16 cellular contexts compared by ENCODE assay signal in the genomic region with DNA sequence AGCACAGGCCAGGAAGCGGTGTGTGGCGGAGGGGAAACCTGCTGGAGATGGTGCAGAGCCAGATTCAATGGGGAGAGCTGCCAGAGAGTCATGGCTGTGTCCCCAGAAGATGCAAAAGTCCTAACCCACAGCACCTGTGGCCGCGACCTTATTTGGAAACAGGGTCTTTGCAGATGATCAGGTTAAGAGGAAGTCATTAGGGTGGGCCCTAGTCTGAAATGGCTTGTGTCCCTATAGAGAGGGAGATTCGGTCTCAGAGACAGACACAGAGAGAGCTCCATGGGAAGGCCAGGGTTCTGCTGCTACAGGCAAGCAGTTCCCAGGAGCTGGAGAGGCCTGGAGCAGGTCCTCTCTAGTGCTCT. TPM values are rescaled to one million over a fixed set of nuclear protein-coding genes. Genes with fewer than 3 reads are reported as not detected.
DNase-seq lines count a peak whose midpoint lies in the region; ATAC-seq and TF ChIP-seq lines count a peak whose summit lies in the region.
"Had no signal": no experiment of that assay in that cellular context is flagged by ENCODE, and none has a peak within 500 bp of the region (broad histone marks: within the 10 kb centered on the region; RNA-seq: fewer than 3 reads in every experiment).

No MANE protein-coding gene starts in this region.

- H3K4me1 ChIP-seq in GM23338 (ENCODE audit: insufficient read depth), result peaks cover 17% of the 10 kb centered on the region
- H3K4me1 ChIP-seq in neuronal stem cell (ENCODE audit: control insufficient read depth in 2 of 2, insufficient read depth in 1 of 2, low read depth in 1 of 2, low read length in 2 of 2), result peaks cover 12 to 14% of the 10 kb centered on the region in 2 donors
- H3K4me1 ChIP-seq: psoas muscle had no signal

- H3K9me3 Mint-ChIP-seq in activated CD8-positive, alpha-beta memory T cell treated with anti-CD3 and anti-CD28 coated beads, Interleukin-2, amount 10 ng/mL, durations not matched to agents 7 days and 5 days (ENCODE audit: low read depth), result no peaks in the 10 kb centered on the region
- no peaks in the 10 kb centered on the region for H3K9me3 Mint-ChIP-seq in GM23338
- H3K9me3 Mint-ChIP-seq in activated T-helper 17 cell treated with anti-CD3 and anti-CD28 coated beads, Interleukin-2, amount 50 U/mL, for 72 hours, result no peaks in the 10 kb centered on the region
- H3K9me3 Mint-ChIP-seq: stimulated activated naive CD8-positive, alpha-beta T cell treated with anti-CD3 and anti-CD28 coated beads, Interleukin-15, Interleukin-2, amounts not matched to agents 100 ng/mL and 50 ng/mL, for 24 hours had no signal

- peak overlapping the region; percentile 97 for H2BK15ac ChIP-seq in neuronal stem cell (ENCODE audit: low read length)

- peak; percentile 26 for DNase-seq in activated CD8-positive, alpha-beta memory T cell treated with anti-CD3 and anti-CD28 coated beads, Interleukin-2, amount 10 ng/mL, durations not matched to agents 7 days and 5 days
- no peak for DNase-seq in activated CD8-positive, alpha-beta memory T cell treated with anti-CD3 and anti-CD28 coated beads, Interleukin-2, amount 50 U/mL, for 48 hours
- DNase-seq in GM23338 (ENCODE audit: low spot score) (no peak), neuronal stem cell (ENCODE audit: low spot score) (no peak), NCI-H2227 treated with DMSO at 0.1 percent for 48 hours (lab: John Stamatoyannopoulos, UW) (no peak)
- DNase-seq in stimulated activated CD4-positive, alpha-beta T cell treated with anti-CD3 and anti-CD28 coated beads, Interleukin-4, amount 100 ng/mL, for 24 hours, result no peak
- DNase-seq: NCI-H1694; NCI-H345; stimulated activated CD4-positive, alpha-beta T cell treated with anti-CD3 and anti-CD28 coated beads, Interleukin-12 subunit alpha, Interleukin-12 subunit beta, amount 100 ng/mL, for 4 hours had no signal

- H3K79me1 ChIP-seq in neuronal stem cell (ENCODE audit: low read depth, low read length), result peaks cover 5% of the 10 kb centered on the region

- no peaks in the 10 kb centered on the region; the same call in 1 of the 2 replicates for H3F3A ChIP-seq in GM23338 (replicated peaks; ENCODE audit: low read depth)

- H4K8ac ChIP-seq in neuronal stem cell (ENCODE audit: low read depth, low read length), result no peak overlapping the region

- H2AFZ ChIP-seq in GM23338 (no peak overlapping the region), neuronal stem cell (ENCODE audit: low read length) (no peak overlapping the region)

- H3K9me2 ChIP-seq in GM23338 (ENCODE audit: insufficient read depth), result no peaks in the 10 kb centered on the region

- no peak overlapping the region for H2BK120ac ChIP-seq in neuronal stem cell (ENCODE audit: low read depth, low read length)

- H3K9ac ChIP-seq in neuronal stem cell (ENCODE audit: low read depth, low read length, poor library complexity), result no peak overlapping the region

- H3K4me2 ChIP-seq in GM23338, result no peak overlapping the region
- H3K4me2 ChIP-seq in neuronal stem cell (ENCODE audit: insufficient read depth, low read length, poor library complexity, severe bottlenecking), result no peak overlapping the region

- peaks cover 0 to 1% of the 10 kb centered on the region in 2 donors for H3K9me3 ChIP-seq in neuronal stem cell (replicated peaks in 1 of 2; ENCODE audit: control insufficient read depth in 2 of 2, insufficient read depth in 1 of 2, low read depth in 1 of 2, low read length in 2 of 2)
- H3K9me3 ChIP-seq: psoas muscle, uterus had no signal

- no peak overlapping the region for H3K4me3 Mint-ChIP-seq in activated CD8-positive, alpha-beta memory T cell treated with anti-CD3 and anti-CD28 coated beads, Interleukin-2, amount 10 ng/mL, durations not matched to agents 7 days and 5 days
- H3K4me3 Mint-ChIP-seq in GM23338, result no peak overlapping the region; the same call in 2 of the 3 replicates
- peak overlapping the region; percentile 39 for H3K4me3 Mint-ChIP-seq in activated T-helper 17 cell treated with anti-CD3 and anti-CD28 coated beads, Interleukin-2, amount 50 U/mL, for 72 hours
- H3K4me3 Mint-ChIP-seq: stimulated activated naive CD8-positive, alpha-beta T cell treated with anti-CD3 and anti-CD28 coated beads, Interleukin-15, Interleukin-2, amounts not matched to agents 100 ng/mL and 50 ng/mL, for 24 hours had no signal

- no peak for TF ChIP-seq CTCF in GM23338 (conservative IDR thresholded peaks at IDR 0.05; ENCODE audit: low read depth in 2 of 2)

- H3K36me3 ChIP-seq in GM23338 (ENCODE audit: insufficient read depth), result peaks cover 9% of the 10 kb centered on the region
- H3K36me3 ChIP-seq in neuronal stem cell (replicated peaks in 1 of 2; ENCODE audit: control insufficient read depth in 2 of 2, insufficient read depth in 2 of 2, low read length in 2 of 2), result peaks cover 2 to 10% of the 10 kb centered on the region in 2 donors
- H3K36me3 ChIP-seq: uterus had no signal

- H2BK12ac ChIP-seq in neuronal stem cell (ENCODE audit: low read length), result no peak overlapping the region

- H3K18ac ChIP-seq in neuronal stem cell (ENCODE audit: low read length), result no peak overlapping the region

- H3K23ac ChIP-seq in neuronal stem cell (ENCODE audit: low read depth, low read length, poor library complexity), result peak overlapping the region; percentile 20

- no peak overlapping the region for H3K4ac ChIP-seq in neuronal stem cell (ENCODE audit: low read length)

- H3K4me3 ChIP-seq in GM23338 (no peak overlapping the region), neuronal stem cell (ENCODE audit: low read length in 2 of 2) (no peak overlapping the region)
- H3K4me3 ChIP-seq: MG63, psoas muscle, uterus had no signal

- peaks cover 7% of the 10 kb centered on the region for H3K27me3 Mint-ChIP-seq in activated CD8-positive, alpha-beta memory T cell treated with anti-CD3 and anti-CD28 coated beads, Interleukin-2, amount 10 ng/mL, durations not matched to agents 7 days and 5 days
- H3K27me3 Mint-ChIP-seq in GM23338 (ENCODE audit: insufficient read depth, low read depth, poor library complexity), result peaks cover 14% of the 10 kb centered on the region
- no peaks in the 10 kb centered on the region for H3K27me3 Mint-ChIP-seq in activated T-helper 17 cell treated with anti-CD3 and anti-CD28 coated beads, Interleukin-2, amount 50 U/mL, for 72 hours
- H3K27me3 Mint-ChIP-seq: stimulated activated naive CD8-positive, alpha-beta T cell treated with anti-CD3 and anti-CD28 coated beads, Interleukin-15, Interleukin-2, amounts not matched to agents 100 ng/mL and 50 ng/mL, for 24 hours had no signal

- H4K20me1 ChIP-seq in GM23338 (replicated peaks; ENCODE audit: insufficient read depth), result peaks cover 10% of the 10 kb centered on the region; the same call in 1 of the 2 replicates

- H2AK5ac ChIP-seq in neuronal stem cell (ENCODE audit: low read depth, low read length), result no peak overlapping the region

- peaks cover 27% of the 10 kb centered on the region for H3K79me2 ChIP-seq in GM23338 (replicated peaks; ENCODE audit: insufficient read depth)

- CTCF ChIA-PET in activated CD8-positive, alpha-beta memory T cell treated with anti-CD3 and anti-CD28 coated beads, Interleukin-2, amount 10 ng/mL, durations not matched to agents 7 days and 5 days (lab: Charles Lee), result interaction anchor here (0.9 kb wide), 1 partner anchor 11 kb away, joined by 4 read pairs; no protein-coding TSS in a partner anchor

- WGBS in neuronal stem cell (ENCODE audit: extremely low coverage in 2 of 2, insufficient read length in 2 of 2, insufficient replicate concordance in 1 of 2), 2 donors, result no CpG with 5 or more reads among the region's 5 CpGs

- no peak overlapping the region for H2BK5ac ChIP-seq in neuronal stem cell (ENCODE audit: low read length)

- H3K14ac ChIP-seq in neuronal stem cell (ENCODE audit: low read length), result no peak overlapping the region

- no peak for ATAC-seq in activated CD8-positive, alpha-beta memory T cell treated with anti-CD3 and anti-CD28 coated beads, Interleukin-2, amount 10 ng/mL, durations not matched to agents 7 days and 5 days
- no peak for ATAC-seq in GM23338
- no peak for ATAC-seq in activated T-helper 17 cell treated with anti-CD3 and anti-CD28 coated beads, Interleukin-2, amount 50 U/mL, for 72 hours (replicated peaks)
- ATAC-seq in HG03196 (IDR thresholded peaks at IDR 0.05; ENCODE audit: unreplicated experiment), result no peak
- ATAC-seq: HCT116, psoas muscle had no signal

- no peak overlapping the region for H3K27ac ChIP-seq in GM23338 (ENCODE audit: low read depth)
- no peak overlapping the region for H3K27ac ChIP-seq in neuronal stem cell (replicated peaks; ENCODE audit: low read length)
- H3K27ac ChIP-seq: psoas muscle, uterus had no signal

- no peak overlapping the region for H4K91ac ChIP-seq in neuronal stem cell (ENCODE audit: low read depth, low read length, poor library complexity)

- peaks cover 19% of the 10 kb centered on the region for H3K4me1 Mint-ChIP-seq in activated CD8-positive, alpha-beta memory T cell treated with anti-CD3 and anti-CD28 coated beads, Interleukin-2, amount 10 ng/mL, durations not matched to agents 7 days and 5 days
- H3K4me1 Mint-ChIP-seq in GM23338, result peaks cover 16% of the 10 kb centered on the region; the same call in 2 of the 3 replicates
- peaks cover 13% of the 10 kb centered on the region for H3K4me1 Mint-ChIP-seq in activated T-helper 17 cell treated with anti-CD3 and anti-CD28 coated beads, Interleukin-2, amount 50 U/mL, for 72 hours

- H3K27me3 ChIP-seq in GM23338 (ENCODE audit: insufficient read depth) (no peaks in the 10 kb centered on the region), neuronal stem cell (ENCODE audit: control insufficient read depth in 3 of 3, insufficient read depth in 3 of 3, low read depth in 1 of 3, low read length in 3 of 3) (peaks cover 0 to 11% (median 0%) of the 10 kb centered on the region in 3 experiments)
- H3K27me3 ChIP-seq: MG63, uterus had no signal

- H3K27ac Mint-ChIP-seq in activated CD8-positive, alpha-beta memory T cell treated with anti-CD3 and anti-CD28 coated beads, Interleukin-2, amount 10 ng/mL, durations not matched to agents 7 days and 5 days, result peak overlapping the region; percentile 26
- H3K27ac Mint-ChIP-seq in GM23338, result 0 out of 2 replicates have a peak overlapping the region, but pooled peaks have one; percentile 16
- no peak overlapping the region for H3K27ac Mint-ChIP-seq in activated T-helper 17 cell treated with anti-CD3 and anti-CD28 coated beads, Interleukin-2, amount 50 U/mL, for 72 hours

- H3K36me3 Mint-ChIP-seq in activated CD8-positive, alpha-beta memory T cell treated with anti-CD3 and anti-CD28 coated beads, Interleukin-2, amount 10 ng/mL, durations not matched to agents 7 days and 5 days, result peaks cover 4% of the 10 kb centered on the region
- peaks cover 10% of the 10 kb centered on the region for H3K36me3 Mint-ChIP-seq in GM23338 (ENCODE audit: low read depth)
- H3K36me3 Mint-ChIP-seq in activated T-helper 17 cell treated with anti-CD3 and anti-CD28 coated beads, Interleukin-2, amount 50 U/mL, for 72 hours (ENCODE audit: low read depth), result peaks cover 18% of the 10 kb centered on the region

RNA-seq across cellular contexts. Expression of a gene that starts 1.8 kb away (rescaled TPM):
- total RNA-seq in activated CD8-positive, alpha-beta memory T cell treated with anti-CD3 and anti-CD28 coated beads, Interleukin-2, amount 10 ng/mL, durations not matched to agents 7 days and 5 days, result 10 to 100 TPM; 83.8 to 85.3 TPM
- 255 and 263 TPM in 2 replicates for total RNA-seq in GM23338 (2014; rRNA removed; shearing (Covaris generic))
- polyA plus RNA-seq in GM23338 (2016; fragmentation: Nextera tagmentation; extraction: Ambion mirVana), result 75.0 and 78.0 TPM in 2 replicates
- total RNA-seq in activated T-helper 17 cell treated with anti-CD3 and anti-CD28 coated beads, Interleukin-2, amount 50 U/mL, for 72 hours, result 10 to 100 TPM; 38.5 to 62.7 TPM
- 92.2 TPM for polyA plus RNA-seq in neuronal stem cell (2013, experiment 1 of 2)
- 93.4 TPM for polyA plus RNA-seq in neuronal stem cell (2013, experiment 2 of 2)
